ENCODE assay signal across 8 cellular contexts in genomic region chr6:155530219-155530834, GRCh38.
DNase-seq lines count a peak whose midpoint lies in the region; ATAC-seq and TF ChIP-seq lines count a peak whose summit lies in the region.

No MANE protein-coding gene starts in this region.

- no peaks in the 10 kb centered on the region for H3K36me3 ChIP-seq in ACC112 (ENCODE audit: insufficient read depth, low read length)
- H3K36me3 ChIP-seq in neural cell (ENCODE audit: insufficient read depth, low read length): no peaks in the 10 kb centered on the region

- no peaks in the 10 kb centered on the region for H3K9me2 ChIP-seq in neural cell (ENCODE audit: insufficient read depth, low read length)

- H3K9me3 ChIP-seq in neural cell (ENCODE audit: low read length): no peaks in the 10 kb centered on the region

- no peak for TF ChIP-seq EP300 in neural cell (conservative IDR thresholded peaks at IDR 0.05; ENCODE audit: poor library complexity, severe bottlenecking)

- no peak overlapping the region for H3K4me2 ChIP-seq in neural cell (ENCODE audit: low read length)

- H3K27me3 ChIP-seq in ACC112 (ENCODE audit: insufficient read depth, low read length): no peaks in the 10 kb centered on the region
- H3K27me3 ChIP-seq in neural cell (ENCODE audit: insufficient read depth, low read depth, low read length): no peaks in the 10 kb centered on the region

- H3K27ac ChIP-seq in ACC112 (ENCODE audit: low read depth, low read length) (peak overlapping the region; percentile 94), coronary artery (peak overlapping the region in 1 of 2 donors; percentile 18), neural cell (ENCODE audit: low read length) (no peak overlapping the region)

- H4K20me1 ChIP-seq in neural cell (ENCODE audit: insufficient read depth): no peaks in the 10 kb centered on the region

- DNase-seq in EH (ENCODE audit: low read depth): peak; percentile 63
- DNase-seq in NCI-H460 (ENCODE audit: extremely low read depth, low read depth): peak; percentile 32
- DNase-seq in coronary artery (ENCODE audit: low spot score): no peak
- no peak for DNase-seq in HK-2 (ENCODE audit: unreplicated experiment)
- DNase-seq in effector CD4-positive, alpha-beta T cell: no peak

- no peak overlapping the region for H3K9ac ChIP-seq in neural cell (ENCODE audit: low read length)

- ATAC-seq in HG02623 (IDR thresholded peaks at IDR 0.05; ENCODE audit: unreplicated experiment): peak; percentile 71

- no peaks in the 10 kb centered on the region for H3K79me2 ChIP-seq in ACC112 (ENCODE audit: control insufficient read depth, insufficient read depth, low read length, unreplicated experiment)
- no peaks in the 10 kb centered on the region for H3K79me2 ChIP-seq in neural cell (replicated peaks; ENCODE audit: insufficient read depth, low read length)

- H3K4me3 ChIP-seq in ACC112 (ENCODE audit: low read depth, low read length) (no peak overlapping the region), coronary artery (no peak overlapping the region), neural cell (ENCODE audit: low read length) (no peak overlapping the region)

- peak; percentile 85 for TF ChIP-seq RAD21 in neural cell (conservative IDR thresholded peaks at IDR 0.05)

- TF ChIP-seq CTCF in coronary artery (IDR thresholded peaks at IDR 0.05) (peak; percentile 44), neural cell (IDR thresholded peaks at IDR 0.05; ENCODE audit: poor library complexity, severe bottlenecking) (peak; percentile 77)

- H3K4me1 ChIP-seq in ACC112 (ENCODE audit: control insufficient read depth, insufficient read depth, low read length, unreplicated experiment): peaks cover 16% of the 10 kb centered on the region

- H2AFZ ChIP-seq in ACC112 (ENCODE audit: low read length, unreplicated experiment) (no peak overlapping the region), neural cell (ENCODE audit: low read depth, low read length) (no peak overlapping the region)

- no peaks in the 10 kb centered on the region for H3F3A ChIP-seq in neural cell (ENCODE audit: insufficient read depth, low read length, poor library complexity, severe bottlenecking)

TF ChIP-seq in neural cell, 6 proteins besides CTCF, POLR2A, EP300 and RAD21:
- TF ChIP-seq REST (IDR thresholded peaks at IDR 0.05; ENCODE audit: borderline replicate concordance) (no peak), TAF1 (IDR thresholded peaks at IDR 0.05; ENCODE audit: low read depth) (no peak), SMC3 (conservative IDR thresholded peaks at IDR 0.05; ENCODE audit: poor library complexity) (peak; percentile 88), MXI1 (conservative IDR thresholded peaks at IDR 0.05; ENCODE audit: poor library complexity, severe bottlenecking) (no peak)

Comparison
In these comparisons a context has a peak if more than half of its experiments do, and no peak if none do; other contexts are left out.
1. DNase-seq: peak in EH (single experiment) and NCI-H460 (single experiment); none in coronary artery (single experiment), HK-2 (single experiment) and effector CD4-positive, alpha-beta T cell (single experiment).